In the genomic region with DNA sequence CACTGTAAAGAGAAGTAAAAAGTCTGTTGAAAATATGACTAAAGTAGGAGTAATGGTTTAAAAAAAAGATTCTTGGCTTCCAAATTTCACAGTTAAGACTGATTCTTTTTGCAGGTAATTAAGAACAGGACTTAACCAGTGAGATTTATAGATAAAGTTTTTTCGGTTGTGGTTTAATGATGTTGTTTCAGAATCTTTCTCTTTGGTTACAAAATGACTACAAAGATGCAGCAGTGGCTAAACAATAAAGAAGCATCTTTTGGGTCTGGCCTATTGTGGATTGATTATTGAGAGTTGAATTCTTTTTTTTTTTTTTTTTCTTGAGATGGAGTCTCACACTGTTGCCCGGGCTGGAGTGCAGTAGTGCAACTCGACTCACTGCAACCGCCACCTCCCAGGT, we compare ENCODE assay signal across 31 cellular contexts.
"Had no signal": no experiment of that assay in that cellular context is flagged by ENCODE, and none has a peak within 500 bp of the region (broad histone marks: within the 10 kb centered on the region; RNA-seq: fewer than 3 reads in every experiment).

No MANE protein-coding gene starts in this region.

- H3K4me3 ChIP-seq: MG63, SJSA1 had no signal

- ATAC-seq: activated CD4-positive, alpha-beta T cell treated with anti-CD3 and anti-CD28 coated beads for 36 hours; Panc1 had no signal

- H3K27me3 ChIP-seq: brain microvascular endothelial cell, MG63, SJSA1 had no signal

- H3K4me3 Mint-ChIP-seq: activated CD4-positive, alpha-beta T cell treated with anti-CD3 and anti-CD28 coated beads for 36 hours; activated CD4-positive, alpha-beta T cell treated with anti-CD3 and anti-CD28 coated beads, Interleukin-2, amount 10 ng/mL, durations not matched to agents 7 days and 5 days; activated naive CD8-positive, alpha-beta T cell treated with anti-CD3 and anti-CD28 coated beads for 36 hours; activated T-cell treated with anti-CD3 and anti-CD28 coated beads, Interleukin-2, amount 50 U/mL, for 24 hours had no signal

- H3K27me3 Mint-ChIP-seq: activated CD4-positive, alpha-beta T cell treated with anti-CD3 and anti-CD28 coated beads for 36 hours; activated CD4-positive, alpha-beta T cell treated with anti-CD3 and anti-CD28 coated beads, Interleukin-2, amount 10 ng/mL, durations not matched to agents 7 days and 5 days; activated naive CD8-positive, alpha-beta T cell treated with anti-CD3 and anti-CD28 coated beads for 36 hours; activated T-cell treated with anti-CD3 and anti-CD28 coated beads, Interleukin-2, amount 50 U/mL, for 24 hours had no signal

- H3K4me1 ChIP-seq: SJSA1 had no signal

- H3K9me3 ChIP-seq: MG63, SJSA1, SK-N-SH had no signal

- H3K27ac Mint-ChIP-seq: activated CD4-positive, alpha-beta T cell treated with anti-CD3 and anti-CD28 coated beads for 36 hours; activated CD4-positive, alpha-beta T cell treated with anti-CD3 and anti-CD28 coated beads, Interleukin-2, amount 10 ng/mL, durations not matched to agents 7 days and 5 days; activated naive CD8-positive, alpha-beta T cell treated with anti-CD3 and anti-CD28 coated beads for 36 hours had no signal

- H3K36me3 ChIP-seq: brain microvascular endothelial cell, MG63, SJSA1, WERI-Rb-1 had no signal

- H3K27ac ChIP-seq: brain microvascular endothelial cell, SJSA1, WERI-Rb-1 had no signal

- DNase-seq: activated CD4-positive, alpha-beta T cell treated with anti-CD3 and anti-CD28 coated beads for 36 hours; activated CD4-positive, alpha-beta T cell treated with anti-CD3 and anti-CD28 coated beads, Interleukin-2, amount 10 ng/mL, durations not matched to agents 7 days and 5 days; activated CD4-positive, alpha-beta T cell treated with anti-CD3 and anti-CD28 coated beads, Interleukin-2, amount 50 U/mL, for 48 hours; activated CD4-positive, CD25-positive, alpha-beta regulatory T cell; activated CD8-positive, alpha-beta memory T cell treated with anti-CD3 and anti-CD28 coated beads for 24 hours; activated effector memory CD4-positive, alpha-beta T cell treated with anti-CD3 and anti-CD28 coated beads, Interleukin-2, amount 50 U/mL, for 16 hours; activated naive CD4-positive, alpha-beta T cell; activated naive CD4-positive, alpha-beta T cell treated with anti-CD3 and anti-CD28 coated beads, Interleukin-2, amount 50 U/mL, for 16 hours; activated naive CD8-positive, alpha-beta T cell treated with anti-CD3 and anti-CD28 coated beads for 36 hours; activated T-cell treated with anti-CD3 and anti-CD28 coated beads, Interleukin-2, amount 50 U/mL, for 24 hours; amniotic stem cell; aorta; brain microvascular endothelial cell; Kasumi-1; KG1; MG63; NCI-H1048; NCI-H1105 treated with DMSO at 0.1 percent for 48 hours; NCI-H1436; NCI-H1694; NCI-H1930; NCI-H2081 treated with DMSO at 0.1 percent for 48 hours; NCI-H226; NCI-H446 treated with DMSO at 0.1 percent for 48 hours; NCI-H524 treated with DMSO at 0.1 percent for 48 hours; SHP77 treated with DMSO at 0.1 percent for 48 hours; SK-N-SH; T-helper 9 cell; WERI-Rb-1 had no signal
